In the genomic region with DNA sequence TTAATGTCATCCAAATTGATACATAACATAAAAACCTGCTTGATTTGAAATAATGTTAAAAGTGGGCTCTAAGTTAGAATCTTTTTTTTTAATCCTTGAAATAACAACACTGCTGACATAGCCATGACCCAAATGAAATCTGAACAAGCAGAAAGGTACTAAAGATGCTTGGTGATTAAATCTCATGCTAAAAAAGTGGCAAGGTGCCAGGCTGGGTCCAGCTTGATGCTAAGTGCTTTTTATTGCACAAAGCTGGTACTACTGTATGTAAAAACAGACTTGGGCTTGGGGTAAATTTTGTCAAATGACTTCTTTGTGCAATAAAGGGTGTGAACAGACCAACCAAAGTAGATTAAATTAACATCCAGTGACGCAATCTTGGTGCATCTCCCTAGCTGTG, we compare ENCODE assay signal across 1 cellular context.
TF ChIP-seq lines count a peak whose summit lies in the region.

No MANE protein-coding gene starts in this region.

TF ChIP-seq in GM23338, 12 proteins besides CTCF, POLR2A, EP300 and RAD21 (continued from another document):
- TF ChIP-seq, protein P1, sequence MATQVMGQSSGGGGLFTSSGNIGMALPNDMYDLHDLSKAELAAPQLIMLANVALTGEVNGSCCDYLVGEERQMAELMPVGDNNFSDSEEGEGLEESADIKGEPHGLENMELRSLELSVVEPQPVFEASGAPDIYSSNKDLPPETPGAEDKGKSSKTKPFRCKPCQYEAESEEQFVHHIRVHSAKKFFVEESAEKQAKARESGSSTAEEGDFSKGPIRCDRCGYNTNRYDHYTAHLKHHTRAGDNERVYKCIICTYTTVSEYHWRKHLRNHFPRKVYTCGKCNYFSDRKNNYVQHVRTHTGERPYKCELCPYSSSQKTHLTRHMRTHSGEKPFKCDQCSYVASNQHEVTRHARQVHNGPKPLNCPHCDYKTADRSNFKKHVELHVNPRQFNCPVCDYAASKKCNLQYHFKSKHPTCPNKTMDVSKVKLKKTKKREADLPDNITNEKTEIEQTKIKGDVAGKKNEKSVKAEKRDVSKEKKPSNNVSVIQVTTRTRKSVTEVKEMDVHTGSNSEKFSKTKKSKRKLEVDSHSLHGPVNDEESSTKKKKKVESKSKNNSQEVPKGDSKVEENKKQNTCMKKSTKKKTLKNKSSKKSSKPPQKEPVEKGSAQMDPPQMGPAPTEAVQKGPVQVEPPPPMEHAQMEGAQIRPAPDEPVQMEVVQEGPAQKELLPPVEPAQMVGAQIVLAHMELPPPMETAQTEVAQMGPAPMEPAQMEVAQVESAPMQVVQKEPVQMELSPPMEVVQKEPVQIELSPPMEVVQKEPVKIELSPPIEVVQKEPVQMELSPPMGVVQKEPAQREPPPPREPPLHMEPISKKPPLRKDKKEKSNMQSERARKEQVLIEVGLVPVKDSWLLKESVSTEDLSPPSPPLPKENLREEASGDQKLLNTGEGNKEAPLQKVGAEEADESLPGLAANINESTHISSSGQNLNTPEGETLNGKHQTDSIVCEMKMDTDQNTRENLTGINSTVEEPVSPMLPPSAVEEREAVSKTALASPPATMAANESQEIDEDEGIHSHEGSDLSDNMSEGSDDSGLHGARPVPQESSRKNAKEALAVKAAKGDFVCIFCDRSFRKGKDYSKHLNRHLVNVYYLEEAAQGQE (IDR thresholded peaks at IDR 0.05; ENCODE audit: unreplicated experiment), result no peak
- no peak for TF ChIP-seq CREB1 (CRISPR knock-in tag; IDR thresholded peaks at IDR 0.05; ENCODE audit: low read depth)
- no peak for TF ChIP-seq ZNF331 (CRISPR knock-in tag; IDR thresholded peaks at IDR 0.05; ENCODE audit: low read depth)
- no peak for TF ChIP-seq EZH2 (IDR thresholded peaks at IDR 0.05; ENCODE audit: low read depth, unreplicated experiment)
